ENCODE assay signal across 7 cellular contexts in genomic region chr21:46153259-46154154, GRCh38. TPM values are rescaled to one million over a fixed set of nuclear protein-coding genes. Genes with fewer than 3 reads are reported as not detected.
DNase-seq lines count a peak whose midpoint lies in the region; ATAC-seq and TF ChIP-seq lines count a peak whose summit lies in the region.

No MANE protein-coding gene starts in this region.

- peak; percentile 57 for ATAC-seq in activated naive CD8-positive, alpha-beta T cell treated with anti-CD3 and anti-CD28 coated beads, Interleukin-2, amount 10 ng/mL, durations not matched to agents 7 days and 5 days (ENCODE audit: low read depth)
- ATAC-seq in left ventricle myocardium superior (peak; percentile 74), psoas muscle (peak; percentile 63 to 87 (median 76)), GM18505 (IDR thresholded peaks at IDR 0.05; ENCODE audit: unreplicated experiment) (no peak)

- H3K36me3 Mint-ChIP-seq in activated naive CD8-positive, alpha-beta T cell treated with anti-CD3 and anti-CD28 coated beads, Interleukin-2, amount 10 ng/mL, durations not matched to agents 7 days and 5 days = no peaks in the 10 kb centered on the region

- POLR2A ChIA-PET in activated naive CD8-positive, alpha-beta T cell treated with anti-CD3 and anti-CD28 coated beads, Interleukin-2, amount 10 ng/mL, durations not matched to agents 7 days and 5 days (lab: Charles Lee) = interaction anchor here (0.7 kb wide), 1 partner anchor 75 kb away, joined by 3 read pairs; the partner anchor contains the start of gene LSS

- peak; percentile 85 for DNase-seq in GM13976 (ENCODE audit: low spot score)
- peak; percentile 87 for DNase-seq in OCI-M1 (lab: John Stamatoyannopoulos, UW)
- peak; percentile 73 for DNase-seq in activated naive CD8-positive, alpha-beta T cell treated with anti-CD3 and anti-CD28 coated beads, Interleukin-2, amount 10 ng/mL, durations not matched to agents 7 days and 5 days
- peak; percentile 77 for DNase-seq in left ventricle myocardium superior
- DNase-seq in psoas muscle = peak; percentile 63 to 69
- no peak for DNase-seq in SW480 (ENCODE audit: low spot score)

- no peak overlapping the region for H3K27ac ChIP-seq in psoas muscle

- H3K27me3 Mint-ChIP-seq in activated naive CD8-positive, alpha-beta T cell treated with anti-CD3 and anti-CD28 coated beads, Interleukin-2, amount 10 ng/mL, durations not matched to agents 7 days and 5 days = no peaks in the 10 kb centered on the region

- H3K4me3 Mint-ChIP-seq in activated naive CD8-positive, alpha-beta T cell treated with anti-CD3 and anti-CD28 coated beads, Interleukin-2, amount 10 ng/mL, durations not matched to agents 7 days and 5 days = no peak overlapping the region

- no peaks in the 10 kb centered on the region for H3K4me1 Mint-ChIP-seq in activated naive CD8-positive, alpha-beta T cell treated with anti-CD3 and anti-CD28 coated beads, Interleukin-2, amount 10 ng/mL, durations not matched to agents 7 days and 5 days

- no peaks in the 10 kb centered on the region for H3K36me3 ChIP-seq in psoas muscle (ENCODE audit: insufficient read depth in 1 of 2, low read depth in 1 of 2)

- H3K27ac Mint-ChIP-seq in activated naive CD8-positive, alpha-beta T cell treated with anti-CD3 and anti-CD28 coated beads, Interleukin-2, amount 10 ng/mL, durations not matched to agents 7 days and 5 days = no peak overlapping the region

- TF ChIP-seq POLR2A in GM18505 (IDR thresholded peaks at IDR 0.05; ENCODE audit: borderline replicate concordance, extremely low read depth, insufficient read depth, insufficient read length) = no peak

- TF ChIP-seq CTCF in GM13976 (IDR thresholded peaks at IDR 0.05; ENCODE audit: borderline replicate concordance, control extremely low read depth, extremely low read depth, insufficient read depth, missing control alignments) (peak; percentile 78), psoas muscle (IDR thresholded peaks at IDR 0.05) (peak; percentile 44)

- H3K9me3 Mint-ChIP-seq in activated naive CD8-positive, alpha-beta T cell treated with anti-CD3 and anti-CD28 coated beads, Interleukin-2, amount 10 ng/mL, durations not matched to agents 7 days and 5 days = no peaks in the 10 kb centered on the region

- H3K27me3 ChIP-seq in psoas muscle (ENCODE audit: insufficient read depth in 3 of 3, low read length in 2 of 3) = peaks cover 0 to 3% (median 0%) of the 10 kb centered on the region in 3 donors

- no peaks in the 10 kb centered on the region for H3K9me3 ChIP-seq in psoas muscle

- intact Hi-C loops in left ventricle myocardium superior (cut with micrococcal nuclease) (no loop called here), psoas muscle (cut with DNase I) (no loop called here)

- in situ Hi-C loops in GM13976 (cut with MboI; ENCODE audit: low sequenced_read_pairs, unreplicated experiment) = no loop called here

- no peaks in the 10 kb centered on the region for H3K4me1 ChIP-seq in psoas muscle

- WGBS in psoas muscle, 3 donors = 27 to 40% (median 36%) methylated on average over 28 to 31 of the region's 31 CpGs

- peak overlapping the region; percentile 38 for H3K4me3 ChIP-seq in psoas muscle

RNA-seq across cellular contexts. Expression of gene FTCD, which starts 1.9 kb away (rescaled TPM):
- 1 to 10 TPM in 1 of 2 experiments, under 1 TPM in 1; 0.65 to 1.3 TPM for total RNA-seq in activated naive CD8-positive, alpha-beta T cell treated with anti-CD3 and anti-CD28 coated beads, Interleukin-2, amount 10 ng/mL, durations not matched to agents 7 days and 5 days
- 1.5 TPM for total RNA-seq in left ventricle myocardium superior
- total RNA-seq in psoas muscle = 1 to 10 TPM in 1 of 4 donors, under 1 TPM in 1, not detected in 2; 0.16 to 2.0 TPM
- polyA plus RNA-seq in psoas muscle = under 1 TPM in 2 of 3 donors, not detected in 1; 0.03 to 0.09 TPM

RNA-seq across cellular contexts. Expression of gene SPATC1L, which starts 30.8 kb away (rescaled TPM):
- total RNA-seq in activated naive CD8-positive, alpha-beta T cell treated with anti-CD3 and anti-CD28 coated beads, Interleukin-2, amount 10 ng/mL, durations not matched to agents 7 days and 5 days = 1 to 10 TPM; 7.6 to 8.9 TPM
- total RNA-seq in left ventricle myocardium superior (12.0 TPM), psoas muscle (1 to 10 TPM; 1.9 to 4.6 (median 3.2) TPM)
- polyA plus RNA-seq in psoas muscle = 1 to 10 TPM; 3.7 to 6.0 (median 4.6) TPM

RNA-seq across cellular contexts. Expression of gene COL6A2, which starts 55.6 kb away (rescaled TPM):
- 10 to 100 TPM; 23.8 to 23.9 TPM for total RNA-seq in activated naive CD8-positive, alpha-beta T cell treated with anti-CD3 and anti-CD28 coated beads, Interleukin-2, amount 10 ng/mL, durations not matched to agents 7 days and 5 days
- total RNA-seq in left ventricle myocardium superior = 196 TPM
- total RNA-seq in psoas muscle = 100 to 1,000 TPM in 2 of 4 donors, 10 to 100 TPM in 2; 56.2 to 122 (median 90.4) TPM
- 10 to 100 TPM; 29.8 to 58.8 (median 47.1) TPM for polyA plus RNA-seq in psoas muscle
